In genomic region chr9:133375724-133376654, GRCh38 we compare ENCODE assay signal across 1 cellular context.
TF ChIP-seq lines count a peak whose summit lies in the region.

Gene STKLD1, plus strand, starts transcription at chr9:133376366. Its CDS starts 108 bp downstream, at chr9:133376474.
Gene SURF4, minus strand, starts transcription at chr9:133376060. Its CDS starts 91 bp downstream, at chr9:133375969.

TF ChIP-seq in WTC11, 78 proteins besides CTCF, POLR2A, EP300 and RAD21 (continued from another document):
- TF ChIP-seq RELA (CRISPR knock-in tag; IDR thresholded peaks at IDR 0.05; ENCODE audit: borderline replicate concordance) (peak; percentile 83), TP53 (CRISPR knock-in tag; IDR thresholded peaks at IDR 0.05) (peak; percentile 89; the same call in 1 of the 2 replicates), STAT6 (CRISPR knock-in tag; conservative IDR thresholded peaks at IDR 0.05; ENCODE audit: low read depth) (no peak), GABPB1 (CRISPR knock-in tag; IDR thresholded peaks at IDR 0.05) (0 out of 2 replicates have a peak, but pooled peaks have one; percentile 29), CDX4 (CRISPR knock-in tag; IDR thresholded peaks at IDR 0.05; ENCODE audit: borderline replicate concordance) (no peak), PRRX2 (CRISPR knock-in tag; IDR thresholded peaks at IDR 0.05) (no peak), FOXK1 (CRISPR knock-in tag; IDR thresholded peaks at IDR 0.05) (peak; percentile 78), EMX1 (CRISPR knock-in tag; IDR thresholded peaks at IDR 0.05) (no peak), NFYB (CRISPR knock-in tag; conservative IDR thresholded peaks at IDR 0.05; ENCODE audit: low read depth) (peak; percentile 49; the same call in 1 of the 2 replicates), TEAD4 (CRISPR knock-in tag; IDR thresholded peaks at IDR 0.05) (no peak), FOXP1 (CRISPR knock-in tag; IDR thresholded peaks at IDR 0.05; ENCODE audit: borderline replicate concordance) (peak; percentile 96), SOX15 (CRISPR knock-in tag; IDR thresholded peaks at IDR 0.05) (no peak), AR (CRISPR knock-in tag; IDR thresholded peaks at IDR 0.05) (no peak), E2F5 (CRISPR knock-in tag; IDR thresholded peaks at IDR 0.05) (peak; percentile 97), NR3C1 (CRISPR knock-in tag; conservative IDR thresholded peaks at IDR 0.05; ENCODE audit: low read depth) (0 out of 2 replicates have a peak, but pooled peaks have one; percentile 70), MYBL2 (CRISPR knock-in tag; IDR thresholded peaks at IDR 0.05) (peak; percentile 78; the same call in 1 of the 2 replicates), E2F4 (CRISPR knock-in tag; IDR thresholded peaks at IDR 0.05; ENCODE audit: borderline replicate concordance, low read depth) (no peak), RORB (CRISPR knock-in tag; IDR thresholded peaks at IDR 0.05) (no peak), TCF7 (CRISPR knock-in tag; IDR thresholded peaks at IDR 0.05; ENCODE audit: low read depth) (peak; percentile 87; the same call in 1 of the 2 replicates), ATF3 (CRISPR knock-in tag; conservative IDR thresholded peaks at IDR 0.05) (peak; percentile 79), KAT7 (CRISPR knock-in tag; IDR thresholded peaks at IDR 0.05; ENCODE audit: borderline replicate concordance) (0 out of 2 replicates have a peak, but pooled peaks have one; percentile 10), IRF2 (CRISPR knock-in tag; IDR thresholded peaks at IDR 0.05; ENCODE audit: borderline replicate concordance, low read depth) (0 out of 2 replicates have a peak, but pooled peaks have one; percentile 79), USF1 (CRISPR knock-in tag; IDR thresholded peaks at IDR 0.05) (no peak), CBFB (CRISPR knock-in tag; IDR thresholded peaks at IDR 0.05; ENCODE audit: low read depth) (0 out of 2 replicates have a peak, but pooled peaks have one; percentile 63), ELF4 (CRISPR knock-in tag; IDR thresholded peaks at IDR 0.05; ENCODE audit: low read depth) (peak; percentile 74; the same call in 1 of the 2 replicates), ZNF281 (CRISPR knock-in tag; IDR thresholded peaks at IDR 0.05) (0 out of 2 replicates have a peak, but pooled peaks have one; percentile 15), ZMAT4 (CRISPR knock-in tag; IDR thresholded peaks at IDR 0.05) (no peak), ETV6 (CRISPR knock-in tag; IDR thresholded peaks at IDR 0.05) (peak; percentile 89), MXD4 (CRISPR knock-in tag; IDR thresholded peaks at IDR 0.05; ENCODE audit: borderline replicate concordance) (no peak), FOXP4 (CRISPR knock-in tag; IDR thresholded peaks at IDR 0.05) (peak; percentile 14; the same call in 1 of the 2 replicates), TEAD1 (CRISPR knock-in tag; IDR thresholded peaks at IDR 0.05) (no peak), ZNF396 (CRISPR knock-in tag; IDR thresholded peaks at IDR 0.05; ENCODE audit: borderline replicate concordance) (no peak), ESRRA (CRISPR knock-in tag; IDR thresholded peaks at IDR 0.05; ENCODE audit: borderline replicate concordance) (peak; percentile 83)
